Comparison of ENCODE assay signal across 8 cellular contexts in genomic region chr21:36927718-36928117, GRCh38. TPM values are rescaled to one million over a fixed set of nuclear protein-coding genes. Genes with fewer than 3 reads are reported as not detected.
DNase-seq lines count a peak whose midpoint lies in the region; ATAC-seq and TF ChIP-seq lines count a peak whose summit lies in the region.

No MANE protein-coding gene starts in this region.

- no peaks in the 10 kb centered on the region for H3K4me1 ChIP-seq in foreskin keratinocyte
- peaks cover 14% of the 10 kb centered on the region for H3K4me1 ChIP-seq in osteoblast (ENCODE audit: insufficient read depth, low read length)
- no peaks in the 10 kb centered on the region for H3K4me1 ChIP-seq in thoracic aorta (ENCODE audit: control insufficient read depth in 1 of 2, low read depth in 2 of 2)

- TF ChIP-seq CTCF in foreskin keratinocyte (conservative IDR thresholded peaks at IDR 0.05) (peak; percentile 94), osteoblast (IDR thresholded peaks at IDR 0.05; ENCODE audit: extremely low read depth, low read depth, low read length) (peak; percentile 99), thoracic aorta (IDR thresholded peaks at IDR 0.05) (peak; percentile 86)

- peak; percentile 92 for DNase-seq in EL
- peak; percentile 66 for DNase-seq in LoVo (ENCODE audit: low spot score)
- peak; percentile 55 for DNase-seq in SHP77 treated with DMSO at 0.1 percent for 48 hours (lab: John Stamatoyannopoulos, UW)
- DNase-seq in activated T-helper 9 cell treated with anti-CD3 and anti-CD28 coated beads, Interleukin-2, amount 50 U/mL, for 16 hours (ENCODE audit: low read depth), result peak; percentile 47
- DNase-seq in foreskin keratinocyte, result peak; percentile 51 to 63
- peak; percentile 98 for DNase-seq in osteoblast (ENCODE audit: insufficient read length, low spot score, missing footprints)
- DNase-seq in thoracic aorta (ENCODE audit: low spot score), result peak; percentile 55

- no peak overlapping the region for H2AFZ ChIP-seq in osteoblast (ENCODE audit: low read length)

- peak overlapping the region; percentile 62 for H3K4me2 ChIP-seq in osteoblast (ENCODE audit: insufficient read depth, low read length)

- H3K79me2 ChIP-seq in osteoblast (ENCODE audit: insufficient read depth, low read length), result peaks cover 7% of the 10 kb centered on the region

- no peaks in the 10 kb centered on the region for H4K20me1 ChIP-seq in osteoblast (ENCODE audit: insufficient read depth, low read length)

- H3K4me3 ChIP-seq in osteoblast (ENCODE audit: insufficient read depth, low read length), result no peak overlapping the region
- H3K4me3 ChIP-seq in thoracic aorta, result no peak overlapping the region

- ATAC-seq in foreskin keratinocyte (peak; percentile 70), thoracic aorta (ENCODE audit: insufficient number of reproducible peaks, low FRiP score, low read depth) (no peak), GM18909 (IDR thresholded peaks at IDR 0.05; ENCODE audit: poor library complexity, unreplicated experiment) (no peak)

- H3K27ac ChIP-seq in foreskin keratinocyte, result no peak overlapping the region
- H3K27ac ChIP-seq in osteoblast (ENCODE audit: low read depth, low read length), result peak overlapping the region; percentile 69
- H3K27ac ChIP-seq in thoracic aorta, result no peak overlapping the region

- H3K27me3 ChIP-seq in foreskin keratinocyte (no peaks in the 10 kb centered on the region), osteoblast (ENCODE audit: insufficient read depth, low read length) (no peaks in the 10 kb centered on the region), thoracic aorta (replicated peaks; ENCODE audit: insufficient read depth) (no peaks in the 10 kb centered on the region)

- H3K36me3 ChIP-seq in osteoblast (ENCODE audit: insufficient read depth, low read length) (peaks cover 13% of the 10 kb centered on the region), thoracic aorta (no peaks in the 10 kb centered on the region)

- H3K9me3 ChIP-seq in osteoblast (ENCODE audit: low read depth, low read length), result no peaks in the 10 kb centered on the region
- no peaks in the 10 kb centered on the region for H3K9me3 ChIP-seq in thoracic aorta

RNA-seq across cellular contexts. Expression of gene HLCS, which starts 38.8 kb away (rescaled TPM):
- total RNA-seq in foreskin keratinocyte, result 15.2 and 16.3 TPM in 2 replicates
- polyA plus RNA-seq in foreskin keratinocyte, result 3.3 and 3.9 TPM in 2 replicates
- 51.9 and 59.7 TPM in 2 replicates for total RNA-seq in osteoblast
- total RNA-seq in thoracic aorta, result 10 to 100 TPM; 17.5 to 29.3 TPM

Comparison
In these comparisons a context has a peak if more than half of its experiments do, and no peak if none do; other contexts are left out.
1. DNase-seq: peak in every context shown above with its lines; median percentile 98 in osteoblast; 92 in EL; 66 in LoVo; 57 in foreskin keratinocyte; 55 in SHP77 treated with DMSO at 0.1 percent for 48 hours; 55 in thoracic aorta; 47 in activated T-helper 9 cell treated with anti-CD3 and anti-CD28 coated beads, Interleukin-2, amount 50 U/mL, for 16 hours.